In genomic region chr1:2544093-2544874, GRCh38 we compare ENCODE assay signal across 10 cellular contexts. TPM values are rescaled to one million over a fixed set of nuclear protein-coding genes. Genes with fewer than 3 reads are reported as not detected.
DNase-seq lines count a peak whose midpoint lies in the region; ATAC-seq and TF ChIP-seq lines count a peak whose summit lies in the region.
"Had no signal": no experiment of that assay in that cellular context is flagged by ENCODE, and none has a peak within 500 bp of the region (broad histone marks: within the 10 kb centered on the region; RNA-seq: fewer than 3 reads in every experiment).

No MANE protein-coding gene starts in this region.

- no peak for TF ChIP-seq CTCF in CD4-positive, alpha-beta T cell (IDR thresholded peaks at IDR 0.05)
- no peak for TF ChIP-seq CTCF in lower lobe of right lung (IDR thresholded peaks at IDR 0.05)

- no peaks in the 10 kb centered on the region for H3K36me3 ChIP-seq in SJCRH30
- H3K36me3 ChIP-seq in lower lobe of right lung: no peaks in the 10 kb centered on the region

- H3K9me3 ChIP-seq in CD4-positive, alpha-beta T cell (ENCODE audit: control insufficient read depth, low read length): no peaks in the 10 kb centered on the region
- no peaks in the 10 kb centered on the region for H3K9me3 ChIP-seq in SJCRH30 (replicated peaks)
- no peaks in the 10 kb centered on the region for H3K9me3 ChIP-seq in lower lobe of right lung

- H3K27me3 Mint-ChIP-seq in CD4-positive, alpha-beta T cell: no peaks in the 10 kb centered on the region
- peaks cover 1% of the 10 kb centered on the region for H3K27me3 Mint-ChIP-seq in activated naive CD8-positive, alpha-beta T cell treated with anti-CD3 and anti-CD28 coated beads, Interleukin-2, amount 50 U/mL, for 24 hours

- H3K36me3 Mint-ChIP-seq in CD4-positive, alpha-beta T cell (ENCODE audit: low read depth): peaks cover 5% of the 10 kb centered on the region
- H3K36me3 Mint-ChIP-seq in activated naive CD8-positive, alpha-beta T cell treated with anti-CD3 and anti-CD28 coated beads, Interleukin-2, amount 50 U/mL, for 24 hours (ENCODE audit: low read depth): no peaks in the 10 kb centered on the region

- H3K27ac ChIP-seq in CD4-positive, alpha-beta T cell (ENCODE audit: low read depth, low read length): no peak overlapping the region
- H3K27ac ChIP-seq in SJCRH30 (peak overlapping the region; percentile 30), lower lobe of right lung (peak overlapping the region; percentile 6)
- H3K27ac ChIP-seq: foreskin keratinocyte had no signal

- CTCF ChIA-PET in CD4-positive, alpha-beta T cell (lab: Charles Lee): interaction anchor here (1.0 to 5.3 kb wide), 2 partner anchors 17 to 19 kb away, joined by 3 to 37 read pairs; partner anchors contain the start of gene PANK4

- H3K4me3 Mint-ChIP-seq in CD4-positive, alpha-beta T cell: peak overlapping the region; percentile 68
- H3K4me3 Mint-ChIP-seq in activated naive CD8-positive, alpha-beta T cell treated with anti-CD3 and anti-CD28 coated beads, Interleukin-2, amount 50 U/mL, for 24 hours: no peak overlapping the region

- H3K4me3 ChIP-seq in SJCRH30 (no peak overlapping the region), lower lobe of right lung (no peak overlapping the region)

- no peaks in the 10 kb centered on the region for H3K27me3 ChIP-seq in CD4-positive, alpha-beta T cell (ENCODE audit: control insufficient read depth, insufficient read depth, low read length)
- H3K27me3 ChIP-seq in SJCRH30 (peaks cover 20% of the 10 kb centered on the region; the same call in 1 of the 2 replicates), lower lobe of right lung (ENCODE audit: low read depth) (peaks cover 21% of the 10 kb centered on the region)

- POLR2A ChIA-PET in CD4-positive, alpha-beta T cell (lab: Charles Lee): interaction anchor here (0.8 to 2.5 kb wide), 4 partner anchors 14 to 229 kb away, joined by 3 to 11 read pairs (median 7); partner anchors contain the start of genes HES5 and PANK4

- H3K9me3 Mint-ChIP-seq in CD4-positive, alpha-beta T cell: no peaks in the 10 kb centered on the region
- no peaks in the 10 kb centered on the region for H3K9me3 Mint-ChIP-seq in activated naive CD8-positive, alpha-beta T cell treated with anti-CD3 and anti-CD28 coated beads, Interleukin-2, amount 50 U/mL, for 24 hours

- H3K27ac Mint-ChIP-seq in CD4-positive, alpha-beta T cell: peak overlapping the region; percentile 99
- no peak overlapping the region for H3K27ac Mint-ChIP-seq in activated naive CD8-positive, alpha-beta T cell treated with anti-CD3 and anti-CD28 coated beads, Interleukin-2, amount 50 U/mL, for 24 hours

- peaks cover 38% of the 10 kb centered on the region for H3K4me1 Mint-ChIP-seq in CD4-positive, alpha-beta T cell (ENCODE audit: low read depth)
- peaks cover 20% of the 10 kb centered on the region for H3K4me1 Mint-ChIP-seq in activated naive CD8-positive, alpha-beta T cell treated with anti-CD3 and anti-CD28 coated beads, Interleukin-2, amount 50 U/mL, for 24 hours

- intact Hi-C loops in CD4-positive, alpha-beta T cell (cut with DNase I, micrococcal nuclease): loop anchor here in 1 of 2 experiments (10.0 kb wide), 1 partner anchor 409 kb away; no protein-coding TSS in a partner anchor
- intact Hi-C loops in lower lobe of right lung (cut with DNase I) (no loop called here), left colon (cut with DNase I, micrococcal nuclease) (no loop called here)

- DNase-seq in CD4-positive, alpha-beta T cell: no peak
- DNase-seq in SJCRH30 (peak; percentile 61 to 74), lower lobe of right lung (no peak), left colon (no peak), NCI-H748 treated with DMSO at 0.1 percent for 48 hours (lab: John Stamatoyannopoulos, UW) (no peak)
- no peak for DNase-seq in activated naive CD8-positive, alpha-beta T cell treated with anti-CD3 and anti-CD28 coated beads, Interleukin-2, amount 50 U/mL, for 24 hours
- DNase-seq: foreskin keratinocyte; NCI-H1105 treated with DMSO at 0.1 percent for 48 hours; NK-92 treated with Interleukin-12 subunit alpha and Interleukin-12 subunit beta, amount 100 ng/mL, for 24 hours had no signal

- H3K4me1 ChIP-seq in SJCRH30 (peaks cover 30% of the 10 kb centered on the region), lower lobe of right lung (peaks cover 62% of the 10 kb centered on the region)

- ATAC-seq in CD4-positive, alpha-beta T cell (ENCODE audit: poor library complexity): no peak
- no peak for ATAC-seq in lower lobe of right lung
- no peak for ATAC-seq in activated naive CD8-positive, alpha-beta T cell treated with anti-CD3 and anti-CD28 coated beads, Interleukin-2, amount 50 U/mL, for 24 hours
- ATAC-seq in left colon: no peak
- ATAC-seq: foreskin keratinocyte had no signal

RNA-seq across cellular contexts. Expression of gene TNFRSF14, which starts 11.9 kb away (rescaled TPM):
- total RNA-seq in CD4-positive, alpha-beta T cell: 100 to 1,000 TPM; 191 to 194 TPM
- 0.51 TPM in 1 of 2 replicates, not detected in the other for total RNA-seq in SJCRH30 (2014; rRNA removed; shearing (Covaris generic))
- total RNA-seq in lower lobe of right lung (152 TPM), left colon (100 to 1,000 TPM; 142 to 178 TPM)

RNA-seq across cellular contexts. Expression of gene HES5, which starts 14.2 kb away (rescaled TPM):
- not detected for total RNA-seq in CD4-positive, alpha-beta T cell
- total RNA-seq in SJCRH30 (2014; rRNA removed; shearing (Covaris generic)): not detected in 2 replicates
- total RNA-seq in lower lobe of right lung: 1.5 TPM
- total RNA-seq in left colon: 1 to 10 TPM; 2.7 to 6.2 TPM
- total RNA-seq: renal cortical epithelial cell had no signal

RNA-seq across cellular contexts. Expression of gene PANK4, which starts 17.9 kb away (rescaled TPM):
- total RNA-seq in CD4-positive, alpha-beta T cell: 10 to 100 TPM; 42.9 to 47.0 TPM
- total RNA-seq in SJCRH30 (2014; rRNA removed; shearing (Covaris generic)): 42.1 and 48.8 TPM in 2 replicates
- total RNA-seq in lower lobe of right lung (39.2 TPM), left colon (10 to 100 TPM; 29.4 to 32.6 TPM)

RNA-seq across cellular contexts. Expression of gene PRXL2B, which starts 42.3 kb away (rescaled TPM):
- 10 to 100 TPM; 11.0 to 12.8 TPM for total RNA-seq in CD4-positive, alpha-beta T cell
- total RNA-seq in SJCRH30 (2014; rRNA removed; shearing (Covaris generic)): 21.3 and 22.5 TPM in 2 replicates
- total RNA-seq in lower lobe of right lung: 26.3 TPM
- 10 to 100 TPM; 73.9 to 86.3 TPM for total RNA-seq in left colon

Comparison
In these comparisons a context has a peak if more than half of its experiments do, and no peak if none do; other contexts are left out.
1. DNase-seq: peak in SJCRH30 (2 of 2); none in CD4-positive, alpha-beta T cell (0 of 10), lower lobe of right lung (single experiment), activated naive CD8-positive, alpha-beta T cell treated with anti-CD3 and anti-CD28 coated beads, Interleukin-2, amount 50 U/mL, for 24 hours (single experiment), left colon (0 of 2) and NCI-H748 treated with DMSO at 0.1 percent for 48 hours (single experiment).
2. RNA of gene TNFRSF14, which starts 11.9 kb away (total RNA-seq): 191 to 194 TPM in CD4-positive, alpha-beta T cell, 142 to 178 TPM in left colon and 152 TPM in lower lobe of right lung (single experiment); 0.51 TPM in SJCRH30; every median in the first group is over 10 times any median in the second.